8 cellular contexts compared by ENCODE assay signal in the genomic region with DNA sequence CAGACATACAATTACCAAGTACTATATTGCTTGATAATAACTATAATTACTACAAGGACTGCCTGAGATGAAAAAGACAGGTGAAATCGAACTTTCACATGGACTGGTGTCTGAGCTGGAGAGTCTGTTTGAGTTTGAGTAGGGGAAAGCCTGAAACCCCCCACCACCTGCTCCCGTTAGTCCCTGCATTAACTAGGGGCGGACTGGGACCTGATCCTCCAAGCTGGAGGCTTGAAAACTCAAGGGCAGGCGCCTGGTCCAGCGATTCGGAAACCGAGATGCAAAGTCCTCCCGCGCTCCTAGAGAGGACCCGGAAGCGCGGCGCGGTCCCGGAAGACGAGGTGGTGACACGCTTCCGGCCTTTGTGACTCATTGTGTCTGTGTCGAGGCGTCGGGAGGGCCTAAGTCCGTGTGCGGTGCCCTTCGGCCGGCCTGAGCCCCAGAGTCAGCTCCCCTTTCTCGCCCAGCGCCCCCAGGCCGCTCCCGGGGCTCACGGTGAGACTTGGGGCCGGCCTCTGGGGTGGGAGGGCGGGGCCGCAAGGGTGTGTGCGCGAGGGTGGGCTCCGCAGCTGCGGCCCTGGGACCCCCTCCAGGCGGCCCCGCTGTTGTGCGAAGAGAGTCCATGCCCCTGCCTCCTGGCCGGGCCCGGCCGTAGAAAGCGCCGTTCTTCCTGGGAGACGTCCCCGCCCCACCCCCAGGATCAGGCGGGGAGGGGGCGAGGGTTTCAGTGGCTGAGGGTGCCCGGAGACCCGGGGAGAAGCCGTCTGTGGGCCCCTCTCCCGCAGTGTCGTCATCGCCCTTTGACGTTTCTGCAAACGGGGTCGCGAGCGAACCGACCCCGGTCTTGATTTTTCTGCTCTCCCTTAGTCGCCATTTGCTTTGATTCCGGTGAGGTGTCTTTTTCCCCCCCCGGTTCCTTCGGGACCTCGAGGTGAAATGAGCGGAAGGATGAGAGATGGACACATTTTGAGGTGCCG. TPM values are rescaled to one million over a fixed set of nuclear protein-coding genes. Genes with fewer than 3 reads are reported as not detected.
DNase-seq lines count a peak whose midpoint lies in the region; ATAC-seq and TF ChIP-seq lines count a peak whose summit lies in the region.

A gene (plus strand): TSS at position 365 of the 977 bp plus-strand sequence. CDS start 7,911 bp downstream, outside the sequence.

- H3K4me3 ChIP-seq in prostate gland, result peak within 1 kb of the TSS; percentile 82 to 100

- intact Hi-C loops in left ventricle myocardium superior (cut with micrococcal nuclease), result no loop called here
- intact Hi-C loops in prostate gland (cut with DNase I), result loop anchor here (2.0 kb wide), 1 partner anchor 65 kb away; a partner anchor contains a TSS

- 1% methylated on average over 55 of the region's 69 CpGs for WGBS in prostate gland

- H3K4me1 ChIP-seq in prostate gland (replicated peaks), result peaks cover 13% of the 10 kb centered on the region

- ATAC-seq in HG02870 (IDR thresholded peaks at IDR 0.05; ENCODE audit: unreplicated experiment) (peak; percentile 94), T-helper 17 cell (peak; percentile 98), left ventricle myocardium superior (peak; percentile 99)

- no peaks in the 10 kb centered on the region for H3K27me3 Mint-ChIP-seq in T-helper 17 cell

- peak within 1 kb of the TSS; percentile 93 for H3K4me3 Mint-ChIP-seq in T-helper 17 cell

- no peaks in the 10 kb centered on the region for H3K27me3 ChIP-seq in prostate gland (replicated peaks; ENCODE audit: insufficient read depth)

- H3K36me3 ChIP-seq in prostate gland, result no peaks in the 10 kb centered on the region

- H3K27ac ChIP-seq in prostate gland, result peak within 1 kb of the TSS; percentile 99 to 100

- peak within 1 kb of the TSS; percentile 95 for H3K27ac Mint-ChIP-seq in T-helper 17 cell

- TF ChIP-seq POLR2A in GM15510 (IDR thresholded peaks at IDR 0.05; ENCODE audit: borderline replicate concordance, extremely low read depth, insufficient read length) (peak; percentile 98), prostate gland (IDR thresholded peaks at IDR 0.05) (peak; percentile 80)

- peak in 1 of 4 experiments; percentile 2 for TF ChIP-seq CTCF in prostate gland (IDR thresholded peaks at IDR 0.05)

- H3K9me3 ChIP-seq in T-helper 17 cell (ENCODE audit: control insufficient read depth, low read length, poor library complexity, severe bottlenecking) (no peaks in the 10 kb centered on the region), prostate gland (no peaks in the 10 kb centered on the region)

- peaks cover 22% of the 10 kb centered on the region for H3K4me1 Mint-ChIP-seq in T-helper 17 cell

- peak; percentile 75 for DNase-seq in NCI-H146 treated with DMSO at 0.1 percent for 48 hours (lab: John Stamatoyannopoulos, UW; ENCODE audit: unreplicated experiment)
- peak; percentile 67 to 78 (median 74) for DNase-seq in T-helper 17 cell
- peak; percentile 48 to 93 (median 80) for DNase-seq in amygdala (lab: John Stamatoyannopoulos, UW)
- DNase-seq in left ventricle myocardium superior, result peak; percentile 90
- peak; percentile 86 for DNase-seq in prostate gland (ENCODE audit: low spot score)
- DNase-seq in ureter (ENCODE audit: low spot score), result peak; percentile 89

- peaks cover 4% of the 10 kb centered on the region for H3K36me3 Mint-ChIP-seq in T-helper 17 cell (ENCODE audit: low read depth)

RNA-seq across cellular contexts. Expression of the gene that starts here (rescaled TPM):
- 10 to 100 TPM; 51.1 to 58.6 TPM for total RNA-seq in T-helper 17 cell
- 33.3 TPM for total RNA-seq in left ventricle myocardium superior
- 10 to 100 TPM; 75.8 to 86.5 TPM for total RNA-seq in prostate gland
- 105 TPM for total RNA-seq in ureter

Comparison
In these comparisons a context has a peak if more than half of its experiments do, and no peak if none do; other contexts are left out.
1. Peak in every context shown above with its lines: DNase-seq, ATAC-seq, H3K4me3 ChIP-seq and H3K27ac ChIP-seq.